11 cellular contexts compared by ENCODE assay signal in the genomic region with DNA sequence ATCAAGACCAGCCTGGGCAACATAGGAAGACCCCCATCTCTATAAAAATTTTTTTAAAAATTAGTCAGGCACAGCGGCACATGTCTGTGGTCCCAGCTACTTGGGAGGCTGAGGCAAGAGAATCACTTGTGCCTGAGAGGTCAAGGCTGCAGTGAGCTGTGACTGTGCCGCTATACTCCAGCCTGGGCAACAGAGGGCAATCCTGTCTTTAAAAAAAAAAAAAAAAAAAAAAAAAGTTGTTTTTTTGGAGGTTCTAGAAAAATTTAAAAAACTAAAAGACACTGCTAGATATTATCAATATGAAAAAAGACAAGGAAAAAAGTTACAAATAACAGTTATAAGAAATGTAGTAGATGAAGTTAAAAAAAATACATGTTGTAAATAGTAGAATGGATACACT. TPM values are rescaled to one million over a fixed set of nuclear protein-coding genes. Genes with fewer than 3 reads are reported as not detected.
DNase-seq lines count a peak whose midpoint lies in the region; TF ChIP-seq lines count a peak whose summit lies in the region.
"Had no signal": no experiment of that assay in that cellular context is flagged by ENCODE, and none has a peak within 500 bp of the region (broad histone marks: within the 10 kb centered on the region; RNA-seq: fewer than 3 reads in every experiment).

No MANE protein-coding gene starts in this region.

- H3K79me2 ChIP-seq in smooth muscle cell (ENCODE audit: low read depth), result no peaks in the 10 kb centered on the region

- WGBS in smooth muscle cell (ENCODE audit: low lambda C conversion rate), result 71% methylated on average over 2 of the region's 2 CpGs
- WGBS in spleen, 5 donors, result 63 to 92% (median 90%) methylated on average over 2 of the region's 2 CpGs

- H3K27ac ChIP-seq in smooth muscle cell (ENCODE audit: low read depth), result no peak overlapping the region
- no peak overlapping the region for H3K27ac ChIP-seq in spleen

- H3F3A ChIP-seq in smooth muscle cell (ENCODE audit: low read depth), result no peaks in the 10 kb centered on the region

- no peak overlapping the region for H2AFZ ChIP-seq in smooth muscle cell (ENCODE audit: low read depth)

- H3K27me3 ChIP-seq in smooth muscle cell (ENCODE audit: low read depth), result peaks cover 32% of the 10 kb centered on the region
- H3K27me3 ChIP-seq in spleen (replicated peaks in 1 of 7), result peaks cover 0 to 10% (median 0%) of the 10 kb centered on the region in 7 donors

- no peaks in the 10 kb centered on the region for H4K20me1 ChIP-seq in smooth muscle cell (ENCODE audit: low read depth)

- no peaks in the 10 kb centered on the region for H3K9me3 Mint-ChIP-seq in activated naive CD4-positive, alpha-beta T cell treated with anti-CD3 and anti-CD28 coated beads, Interleukin-2, amount 10 ng/mL, durations not matched to agents 7 days and 5 days
- H3K9me3 Mint-ChIP-seq in chondrocyte (ENCODE audit: low read depth), result no peaks in the 10 kb centered on the region
- no peaks in the 10 kb centered on the region for H3K9me3 Mint-ChIP-seq in activated T-helper 1 cell treated with anti-CD3 and anti-CD28 coated beads, Interleukin-12 subunit alpha, Interleukin-12 subunit beta, Interleukin-2, Interleukin-4 antibody, amounts not matched to agents 30 ng/mL and 10 ng/mL and 1 ng/mL, durations not matched to agents 14 hours and 24 hours and 36 hours
- H3K9me3 Mint-ChIP-seq: T-cell had no signal

- peaks cover 20% of the 10 kb centered on the region for H3K27me3 Mint-ChIP-seq in activated naive CD4-positive, alpha-beta T cell treated with anti-CD3 and anti-CD28 coated beads, Interleukin-2, amount 10 ng/mL, durations not matched to agents 7 days and 5 days
- peaks cover 34% of the 10 kb centered on the region for H3K27me3 Mint-ChIP-seq in chondrocyte (ENCODE audit: low read depth)
- peaks cover 19% of the 10 kb centered on the region for H3K27me3 Mint-ChIP-seq in activated T-helper 1 cell treated with anti-CD3 and anti-CD28 coated beads, Interleukin-12 subunit alpha, Interleukin-12 subunit beta, Interleukin-2, Interleukin-4 antibody, amounts not matched to agents 30 ng/mL and 10 ng/mL and 1 ng/mL, durations not matched to agents 14 hours and 24 hours and 36 hours (ENCODE audit: insufficient read depth)

- H3K36me3 ChIP-seq in smooth muscle cell (ENCODE audit: low read depth) (no peaks in the 10 kb centered on the region), spleen (no peaks in the 10 kb centered on the region)

- H3K4me1 ChIP-seq in smooth muscle cell (ENCODE audit: low read depth), result no peaks in the 10 kb centered on the region
- H3K4me1 ChIP-seq in spleen, result no peaks in the 10 kb centered on the region

- CTCF ChIA-PET in activated naive CD4-positive, alpha-beta T cell treated with anti-CD3 and anti-CD28 coated beads, Interleukin-2, amount 10 ng/mL, durations not matched to agents 7 days and 5 days (lab: Charles Lee), result interaction anchor here (1.4 kb wide), 1 partner anchor 95 kb away, joined by 6 read pairs; a partner anchor contains a TSS

- H3K36me3 Mint-ChIP-seq in activated naive CD4-positive, alpha-beta T cell treated with anti-CD3 and anti-CD28 coated beads, Interleukin-2, amount 10 ng/mL, durations not matched to agents 7 days and 5 days, result no peaks in the 10 kb centered on the region
- H3K36me3 Mint-ChIP-seq in chondrocyte (ENCODE audit: low read depth), result peaks cover 5% of the 10 kb centered on the region
- H3K36me3 Mint-ChIP-seq in activated T-helper 1 cell treated with anti-CD3 and anti-CD28 coated beads, Interleukin-12 subunit alpha, Interleukin-12 subunit beta, Interleukin-2, Interleukin-4 antibody, amounts not matched to agents 30 ng/mL and 10 ng/mL and 1 ng/mL, durations not matched to agents 14 hours and 24 hours and 36 hours (ENCODE audit: low read depth), result no peaks in the 10 kb centered on the region
- H3K36me3 Mint-ChIP-seq: naive B cell had no signal

- H3K9me3 ChIP-seq in smooth muscle cell (replicated peaks; ENCODE audit: low read depth) (no peaks in the 10 kb centered on the region), spleen (no peaks in the 10 kb centered on the region)

- H3K4me3 Mint-ChIP-seq in activated naive CD4-positive, alpha-beta T cell treated with anti-CD3 and anti-CD28 coated beads, Interleukin-2, amount 10 ng/mL, durations not matched to agents 7 days and 5 days, result no peak overlapping the region
- no peak overlapping the region for H3K4me3 Mint-ChIP-seq in chondrocyte (ENCODE audit: unreplicated experiment)
- H3K4me3 Mint-ChIP-seq in activated T-helper 1 cell treated with anti-CD3 and anti-CD28 coated beads, Interleukin-12 subunit alpha, Interleukin-12 subunit beta, Interleukin-2, Interleukin-4 antibody, amounts not matched to agents 30 ng/mL and 10 ng/mL and 1 ng/mL, durations not matched to agents 14 hours and 24 hours and 36 hours, result no peak overlapping the region
- H3K4me3 Mint-ChIP-seq: naive B cell; stimulated activated memory B cell treated with anti-CD40 and anti-IgM and Interleukin-4, amounts not matched to agents 10 μg/mL and 1 μg/mL and 100 μg/mL, for 72 hours; T-cell had no signal

- no peak for TF ChIP-seq POLR2A in spleen (IDR thresholded peaks at IDR 0.05)

- intact Hi-C loops in activated T-helper 1 cell treated with anti-CD3 and anti-CD28 coated beads, Interleukin-12 subunit alpha, Interleukin-12 subunit beta, Interleukin-2, Interleukin-4 antibody, amounts not matched to agents 30 ng/mL and 10 ng/mL and 1 ng/mL, durations not matched to agents 14 hours and 24 hours and 36 hours (cut with micrococcal nuclease), result loop anchor here (1.0 to 10.0 kb wide), 2 partner anchors 94 to 249 kb away; a partner anchor contains a TSS
- intact Hi-C loops in spleen (cut with DNase I; ENCODE audit: low total_unique reads), result no loop called here

- H3K4me3 ChIP-seq in smooth muscle cell (no peak overlapping the region), spleen (no peak overlapping the region)

- peak; percentile 26 for DNase-seq in activated naive CD4-positive, alpha-beta T cell treated with anti-CD3 and anti-CD28 coated beads, Interleukin-2, amount 10 ng/mL, durations not matched to agents 7 days and 5 days
- no peak for DNase-seq in activated naive CD4-positive, alpha-beta T cell treated with Interleukin-2 at 50 U/mL for 16 hours
- DNase-seq in NAMALWA (ENCODE audit: low spot score) (peak; percentile 32), chondrocyte (ENCODE audit: low spot score) (no peak), smooth muscle cell (lab: John Stamatoyannopoulos, UW; ENCODE audit: unreplicated experiment) (no peak), spleen (no peak)
- DNase-seq in stimulated activated naive CD4-positive, alpha-beta T cell treated with Interleukin-2 at 50 U/mL for 16 hours (lab: John Stamatoyannopoulos, UW), result no peak
- DNase-seq in activated T-helper 1 cell treated with anti-CD3 and anti-CD28 coated beads, Interleukin-12 subunit alpha, Interleukin-12 subunit beta, Interleukin-2, Interleukin-4 antibody, amounts not matched to agents 30 ng/mL and 10 ng/mL and 1 ng/mL, durations not matched to agents 14 hours and 24 hours and 36 hours (ENCODE audit: low spot score), result no peak
- DNase-seq: naive B cell had no signal

- peak; percentile 71 for TF ChIP-seq CTCF in chondrocyte (IDR thresholded peaks at IDR 0.05)
- peak; percentile 10 for TF ChIP-seq CTCF in smooth muscle cell (IDR thresholded peaks at IDR 0.05; ENCODE audit: borderline replicate concordance, insufficient read depth, poor library complexity, severe bottlenecking)
- peak in 3 of 11 experiments; percentile 14 to 41 (median 17) for TF ChIP-seq CTCF in spleen (IDR thresholded peaks at IDR 0.05 in 8 of 11, conservative IDR thresholded peaks at IDR 0.05 in 3 of 11)

- no peak overlapping the region for H3K9ac ChIP-seq in smooth muscle cell (ENCODE audit: low read depth)

- peaks cover 4% of the 10 kb centered on the region for H3K4me1 Mint-ChIP-seq in activated naive CD4-positive, alpha-beta T cell treated with anti-CD3 and anti-CD28 coated beads, Interleukin-2, amount 10 ng/mL, durations not matched to agents 7 days and 5 days
- H3K4me1 Mint-ChIP-seq in chondrocyte (ENCODE audit: low read depth), result no peaks in the 10 kb centered on the region
- H3K4me1 Mint-ChIP-seq in activated T-helper 1 cell treated with anti-CD3 and anti-CD28 coated beads, Interleukin-12 subunit alpha, Interleukin-12 subunit beta, Interleukin-2, Interleukin-4 antibody, amounts not matched to agents 30 ng/mL and 10 ng/mL and 1 ng/mL, durations not matched to agents 14 hours and 24 hours and 36 hours (ENCODE audit: low read depth), result no peaks in the 10 kb centered on the region
- H3K4me1 Mint-ChIP-seq: stimulated activated memory B cell treated with anti-CD40 and anti-IgM and Interleukin-4, amounts not matched to agents 10 μg/mL and 1 μg/mL and 100 μg/mL, for 72 hours had no signal

- H3K4me2 ChIP-seq in smooth muscle cell, result no peak overlapping the region

- H3K27ac Mint-ChIP-seq in activated naive CD4-positive, alpha-beta T cell treated with anti-CD3 and anti-CD28 coated beads, Interleukin-2, amount 10 ng/mL, durations not matched to agents 7 days and 5 days, result no peak overlapping the region
- no peak overlapping the region for H3K27ac Mint-ChIP-seq in chondrocyte (ENCODE audit: unreplicated experiment)
- no peak overlapping the region for H3K27ac Mint-ChIP-seq in activated T-helper 1 cell treated with anti-CD3 and anti-CD28 coated beads, Interleukin-12 subunit alpha, Interleukin-12 subunit beta, Interleukin-2, Interleukin-4 antibody, amounts not matched to agents 30 ng/mL and 10 ng/mL and 1 ng/mL, durations not matched to agents 14 hours and 24 hours and 36 hours
- H3K27ac Mint-ChIP-seq: naive B cell; stimulated activated memory B cell treated with anti-CD40 and anti-IgM and Interleukin-4, amounts not matched to agents 10 μg/mL and 1 μg/mL and 100 μg/mL, for 72 hours; T-cell had no signal

RNA-seq across cellular contexts. Expression of a gene that starts 56.1 kb away (rescaled TPM):
- total RNA-seq in chondrocyte (0.17 to 0.26 TPM in 2 of 3 replicates, not detected in the other), smooth muscle cell (0.13 and 0.18 TPM in 2 replicates), spleen (1 to 10 TPM in 6 of 7 donors, under 1 TPM in 1; 0.52 to 2.4 (median 1.5) TPM)
- polyA plus RNA-seq in smooth muscle cell (2.0 TPM in 1 of 2 replicates, not detected in the other), spleen (1 to 10 TPM; 1.3 to 1.4 (median 1.3) TPM)
- total RNA-seq in activated T-helper 1 cell treated with anti-CD3 and anti-CD28 coated beads, Interleukin-12 subunit alpha, Interleukin-12 subunit beta, Interleukin-2, Interleukin-4 antibody, amounts not matched to agents 30 ng/mL and 10 ng/mL and 1 ng/mL, durations not matched to agents 14 hours and 24 hours and 36 hours, result 0.29 TPM in 1 of 2 replicates, not detected in the other

Comparison
In these comparisons a context has a peak if more than half of its experiments do, and no peak if none do; other contexts are left out.
1. DNase-seq: peak in activated naive CD4-positive, alpha-beta T cell treated with anti-CD3 and anti-CD28 coated beads, Interleukin-2, amount 10 ng/mL, durations not matched to agents 7 days and 5 days (single experiment) and NAMALWA (single experiment); none in activated naive CD4-positive, alpha-beta T cell treated with Interleukin-2 at 50 U/mL for 16 hours (single experiment), chondrocyte (single experiment), smooth muscle cell (single experiment), stimulated activated naive CD4-positive, alpha-beta T cell treated with Interleukin-2 at 50 U/mL for 16 hours (single experiment), activated T-helper 1 cell treated with anti-CD3 and anti-CD28 coated beads, Interleukin-12 subunit alpha, Interleukin-12 subunit beta, Interleukin-2, Interleukin-4 antibody, amounts not matched to agents 30 ng/mL and 10 ng/mL and 1 ng/mL, durations not matched to agents 14 hours and 24 hours and 36 hours (single experiment) and spleen (single experiment).